ENCODE assay signal across 9 cellular contexts in genomic region chr13:49494645-49495044, GRCh38. TPM values are rescaled to one million over a fixed set of nuclear protein-coding genes. Genes with fewer than 3 reads are reported as not detected.
DNase-seq lines count a peak whose midpoint lies in the region; ATAC-seq and TF ChIP-seq lines count a peak whose summit lies in the region.
"Had no signal": no experiment of that assay in that cellular context is flagged by ENCODE, and none has a peak within 500 bp of the region (broad histone marks: within the 10 kb centered on the region; RNA-seq: fewer than 3 reads in every experiment).

No MANE protein-coding gene starts in this region.

- POLR2A ChIA-PET in CD4-positive, alpha-beta memory T cell (lab: Charles Lee; ENCODE audit: partially characterized antibody): interaction anchor here (0.8 to 3.7 kb wide), 9 partner anchors 8 to 503 kb away, joined by 3 to 26 read pairs (median 5); partner anchors contain the start of genes CAB39L, RCBTB1, SETDB2 and TRIM13

- no peaks in the 10 kb centered on the region for H3K27me3 ChIP-seq in CD4-positive, alpha-beta memory T cell (ENCODE audit: insufficient read depth, low read length)
- no peaks in the 10 kb centered on the region for H3K27me3 ChIP-seq in osteoblast (ENCODE audit: insufficient read depth, low read length)
- H3K27me3 ChIP-seq: cardiac muscle cell had no signal

- peaks cover 32 to 53% (median 39%) of the 10 kb centered on the region in 4 donors for H3K4me1 Mint-ChIP-seq in CD4-positive, alpha-beta memory T cell

- H3K4me3 ChIP-seq in CD4-positive, alpha-beta memory T cell (ENCODE audit: low read length in 2 of 2): peak overlapping the region in 1 of 2 donors; percentile 74
- H3K4me3 ChIP-seq in cardiac fibroblast (replicated peaks in 1 of 2; ENCODE audit: low read depth in 2 of 2, low read length in 2 of 2): peak overlapping the region; percentile 51 to 62
- peak overlapping the region; percentile 70 for H3K4me3 ChIP-seq in osteoblast (ENCODE audit: insufficient read depth, low read length)

- no peaks in the 10 kb centered on the region for H3K27me3 Mint-ChIP-seq in CD4-positive, alpha-beta memory T cell

- CTCF ChIA-PET in CD4-positive, alpha-beta memory T cell (lab: Charles Lee; ENCODE audit: partially characterized antibody): interaction anchor here (0.7 to 2.4 kb wide), 3 partner anchors 50 to 254 kb away, joined by 3 to 22 read pairs (median 4); partner anchors contain the start of genes CAB39L and SETDB2

- H2AFZ ChIP-seq in osteoblast (ENCODE audit: low read length): no peak overlapping the region

- TF ChIP-seq CTCF in cardiac fibroblast (IDR thresholded peaks at IDR 0.05; ENCODE audit: low read depth, low read length) (no peak), osteoblast (IDR thresholded peaks at IDR 0.05; ENCODE audit: extremely low read depth, low read depth, low read length) (no peak), omental fat pad (IDR thresholded peaks at IDR 0.05) (no peak)

- no peaks in the 10 kb centered on the region for H3K9me3 ChIP-seq in CD4-positive, alpha-beta memory T cell (ENCODE audit: control insufficient read depth in 1 of 2, low read length in 2 of 2)
- no peaks in the 10 kb centered on the region for H3K9me3 ChIP-seq in osteoblast (ENCODE audit: low read depth, low read length)

- H3K27ac ChIP-seq in CD4-positive, alpha-beta memory T cell (ENCODE audit: low read depth, low read length): peak overlapping the region; percentile 89
- H3K27ac ChIP-seq in osteoblast (ENCODE audit: low read depth, low read length): no peak overlapping the region

- peaks cover 8 to 33% of the 10 kb centered on the region in 2 donors for H3K36me3 Mint-ChIP-seq in CD4-positive, alpha-beta memory T cell

- peaks cover 2% of the 10 kb centered on the region for H3K79me2 ChIP-seq in osteoblast (ENCODE audit: insufficient read depth, low read length)

- H3K4me1 ChIP-seq in CD4-positive, alpha-beta memory T cell (ENCODE audit: insufficient read depth, low read length): peaks cover 43% of the 10 kb centered on the region
- peaks cover 17% of the 10 kb centered on the region for H3K4me1 ChIP-seq in osteoblast (ENCODE audit: insufficient read depth, low read length)

- H3K4me2 ChIP-seq in osteoblast (ENCODE audit: insufficient read depth, low read length): peak overlapping the region; percentile 87

- ATAC-seq in HG02852 (IDR thresholded peaks at IDR 0.05; ENCODE audit: unreplicated experiment) (no peak), omental fat pad (ENCODE audit: low FRiP score) (no peak), HG02642 (IDR thresholded peaks at IDR 0.05; ENCODE audit: poor library complexity, unreplicated experiment) (no peak)

- no peaks in the 10 kb centered on the region for H3K36me3 ChIP-seq in CD4-positive, alpha-beta memory T cell (ENCODE audit: insufficient read depth, low read length)
- no peaks in the 10 kb centered on the region for H3K36me3 ChIP-seq in osteoblast (ENCODE audit: insufficient read depth, low read length)
- H3K36me3 ChIP-seq: cardiac muscle cell had no signal

- no peaks in the 10 kb centered on the region for H4K20me1 ChIP-seq in osteoblast (ENCODE audit: insufficient read depth, low read length)

- H3K27ac Mint-ChIP-seq in CD4-positive, alpha-beta memory T cell: peak overlapping the region; percentile 99

- DNase-seq in CD4-positive, alpha-beta memory T cell: no peak
- DNase-seq in Kasumi-1 (lab: John Stamatoyannopoulos, UW) (peak; percentile 31 to 58), cardiac fibroblast (ENCODE audit: low read depth in 2 of 2) (no peak), osteoblast (ENCODE audit: insufficient read length, low spot score, missing footprints) (no peak), omental fat pad (ENCODE audit: low spot score) (no peak)
- DNase-seq in central memory CD4-positive, alpha-beta T cell: no peak

- H3K9me3 Mint-ChIP-seq in CD4-positive, alpha-beta memory T cell: no peaks in the 10 kb centered on the region

- intact Hi-C loops in CD4-positive, alpha-beta memory T cell (cut with micrococcal nuclease): loop anchor here (1.0 to 5.0 kb wide), 7 partner anchors 48 to 1958 kb away; partner anchors contain the start of genes CAB39L, CDADC1, INTS6 and RCBTB1

- H3K4me3 Mint-ChIP-seq in CD4-positive, alpha-beta memory T cell: peak overlapping the region; percentile 98 to 99 (median 98)

RNA-seq across cellular contexts. Expression of gene PHF11, which starts 1.1 kb away (rescaled TPM):
- total RNA-seq in CD4-positive, alpha-beta memory T cell: 100 to 1,000 TPM; 138 to 139 TPM
- polyA plus RNA-seq in CD4-positive, alpha-beta memory T cell: 10 to 100 TPM; 90.4 to 97.3 TPM
- total RNA-seq in osteoblast (29.7 and 35.4 TPM in 2 replicates), omental fat pad (10 to 100 TPM; 22.9 to 54.2 (median 26.9) TPM)

RNA-seq across cellular contexts. Expression of gene SETDB2, which starts 50.6 kb away (rescaled TPM):
- total RNA-seq in CD4-positive, alpha-beta memory T cell: 10 to 100 TPM; 27.6 to 28.2 TPM
- 10 to 100 TPM; 11.0 to 15.5 TPM for polyA plus RNA-seq in CD4-positive, alpha-beta memory T cell
- total RNA-seq in osteoblast (13.8 and 18.6 TPM in 2 replicates), omental fat pad (1 to 10 TPM; 5.6 to 9.6 (median 6.6) TPM)

RNA-seq across cellular contexts. Expression of gene CAB39L, which starts 50.8 kb away (rescaled TPM):
- total RNA-seq in CD4-positive, alpha-beta memory T cell: 1 to 10 TPM; 5.7 to 7.7 TPM
- polyA plus RNA-seq in CD4-positive, alpha-beta memory T cell: 1 to 10 TPM; 4.1 to 6.5 TPM
- 12.3 and 15.6 TPM in 2 replicates for total RNA-seq in osteoblast
- total RNA-seq in omental fat pad: 10 to 100 TPM; 16.0 to 39.4 (median 25.7) TPM

Comparison
In these comparisons a context has a peak if more than half of its experiments do, and no peak if none do; other contexts are left out.
1. DNase-seq: peak in Kasumi-1 (2 of 2); none in CD4-positive, alpha-beta memory T cell (0 of 5), cardiac fibroblast (0 of 2), osteoblast (single experiment), omental fat pad (single experiment) and central memory CD4-positive, alpha-beta T cell (single experiment).